ENCODE assay signal across 9 cellular contexts in genomic region chr6:11143394-11144371, GRCh38. TPM values are rescaled to one million over a fixed set of nuclear protein-coding genes. Genes with fewer than 3 reads are reported as not detected.
A peak's percentile ranks its signal among the peaks of the same experiment; 100 is the strongest.
DNase-seq lines count a peak whose midpoint lies in the region; ATAC-seq, FAIRE-seq and TF ChIP-seq lines count a peak whose summit lies in the region.
"Had no signal": no experiment of that assay in that cellular context is flagged by ENCODE, and none has a peak within 500 bp of the region (broad histone marks: within the 10 kb centered on the region; RNA-seq: fewer than 3 reads in every experiment).

No MANE protein-coding gene starts in this region.

- TF ChIP-seq CTCF in RWPE2 (IDR thresholded peaks at IDR 0.05; ENCODE audit: poor library complexity, severe bottlenecking) (no peak), foreskin keratinocyte (conservative IDR thresholded peaks at IDR 0.05) (no peak), smooth muscle cell (IDR thresholded peaks at IDR 0.05; ENCODE audit: borderline replicate concordance, insufficient read depth, poor library complexity, severe bottlenecking) (no peak), coronary artery (IDR thresholded peaks at IDR 0.05) (no peak)

- H3K27ac ChIP-seq in RWPE2 (ENCODE audit: poor library complexity, severe bottlenecking) (peak overlapping the region; percentile 67), foreskin keratinocyte (peak overlapping the region; percentile 82), smooth muscle cell (ENCODE audit: low read depth) (peak overlapping the region; percentile 98), coronary artery (no peak overlapping the region), Karpas-422 (ENCODE audit: low read length) (no peak overlapping the region)

- DNase-seq in H54 (ENCODE audit: insufficient read length, low spot score) (peak; percentile 58), RWPE2 (ENCODE audit: low spot score) (peak; percentile 94), foreskin keratinocyte (peak; percentile 89 to 96), smooth muscle cell (lab: John Stamatoyannopoulos, UW; ENCODE audit: unreplicated experiment) (peak; percentile 12), coronary artery (ENCODE audit: low spot score) (no peak), NCI-H2081 treated with DMSO at 0.1 percent for 48 hours (lab: John Stamatoyannopoulos, UW) (no peak), Karpas-422 (no peak)

- peak; percentile 89 for FAIRE-seq in H54 (lab: Jason Lieb, UNC)

- 24% methylated on average over 10 of the region's 10 CpGs for WGBS in smooth muscle cell (ENCODE audit: low lambda C conversion rate)

- H3K9me3 ChIP-seq in RWPE2 (ENCODE audit: severe bottlenecking), result no peaks in the 10 kb centered on the region
- no peaks in the 10 kb centered on the region for H3K9me3 ChIP-seq in smooth muscle cell (replicated peaks; ENCODE audit: low read depth)
- H3K9me3 ChIP-seq in Karpas-422 (ENCODE audit: low read length), result no peaks in the 10 kb centered on the region

- peaks cover 12% of the 10 kb centered on the region for H3F3A ChIP-seq in smooth muscle cell (ENCODE audit: low read depth)

- H3K4me2 ChIP-seq in smooth muscle cell (peak overlapping the region; percentile 77), Karpas-422 (ENCODE audit: low read depth, low read length, poor library complexity, severe bottlenecking) (no peak overlapping the region)

- no peaks in the 10 kb centered on the region for H3K79me2 ChIP-seq in smooth muscle cell (ENCODE audit: low read depth)
- H3K79me2 ChIP-seq in Karpas-422 (ENCODE audit: low read length), result no peaks in the 10 kb centered on the region

- H3K36me3 ChIP-seq in RWPE2 (ENCODE audit: low read depth), result no peaks in the 10 kb centered on the region
- H3K36me3 ChIP-seq in smooth muscle cell (ENCODE audit: low read depth), result no peaks in the 10 kb centered on the region
- H3K36me3 ChIP-seq in Karpas-422 (ENCODE audit: insufficient read depth, low read length), result no peaks in the 10 kb centered on the region

- H3K4me3 ChIP-seq in RWPE2 (ENCODE audit: severe bottlenecking) (no peak overlapping the region), smooth muscle cell (no peak overlapping the region), coronary artery (no peak overlapping the region), Karpas-422 (ENCODE audit: low read length) (no peak overlapping the region)

- H3K9me2 ChIP-seq in Karpas-422 (replicated peaks; ENCODE audit: insufficient read depth, low read length), result no peaks in the 10 kb centered on the region

- H3K27me3 ChIP-seq in RWPE2 (ENCODE audit: insufficient read depth, poor library complexity, severe bottlenecking), result no peaks in the 10 kb centered on the region
- H3K27me3 ChIP-seq in foreskin keratinocyte, result no peaks in the 10 kb centered on the region
- H3K27me3 ChIP-seq in smooth muscle cell (ENCODE audit: low read depth), result no peaks in the 10 kb centered on the region
- H3K27me3 ChIP-seq in Karpas-422 (ENCODE audit: low read length), result no peaks in the 10 kb centered on the region

- H3K4me1 ChIP-seq in RWPE2 (ENCODE audit: insufficient read depth, poor library complexity, severe bottlenecking) (peaks cover 29% of the 10 kb centered on the region), foreskin keratinocyte (peaks cover 24% of the 10 kb centered on the region), smooth muscle cell (ENCODE audit: low read depth) (peaks cover 4% of the 10 kb centered on the region), Karpas-422 (ENCODE audit: low read length) (peaks cover 23% of the 10 kb centered on the region)

- H3K9ac ChIP-seq in smooth muscle cell (ENCODE audit: low read depth), result peak overlapping the region; percentile 82
- H3K9ac ChIP-seq in Karpas-422 (ENCODE audit: low read length), result no peak overlapping the region

- ATAC-seq in RWPE2 (ENCODE audit: low read depth) (peak; percentile 72), foreskin keratinocyte (peak; percentile 79), GM18873 (IDR thresholded peaks at IDR 0.05; ENCODE audit: low FRiP score, unreplicated experiment) (no peak)

- H2AFZ ChIP-seq in smooth muscle cell (ENCODE audit: low read depth), result peak overlapping the region; percentile 81
- no peak overlapping the region for H2AFZ ChIP-seq in Karpas-422 (ENCODE audit: low read length)

- H4K20me1 ChIP-seq in smooth muscle cell (ENCODE audit: low read depth) (no peaks in the 10 kb centered on the region), Karpas-422 (ENCODE audit: insufficient read depth, low read depth, low read length) (no peaks in the 10 kb centered on the region; the same call in 1 of the 2 replicates)

- TF ChIP-seq POLR2A in H54 (IDR thresholded peaks at IDR 0.05; ENCODE audit: low read depth, low read length), result no peak

RNA-seq across cellular contexts. Expression of gene ERVFRD-1, which starts 32.2 kb away (rescaled TPM):
- total RNA-seq in foreskin keratinocyte, result not detected in 2 replicates
- polyA plus RNA-seq in foreskin keratinocyte, result not detected in 2 replicates
- total RNA-seq in smooth muscle cell, result 0.09 TPM in 1 of 2 replicates, not detected in the other
- 0.38 TPM in 1 of 2 replicates, not detected in the other for polyA plus RNA-seq in smooth muscle cell
- total RNA-seq in Karpas-422 (2014; rRNA removed; shearing (Covaris generic); ENCODE audit: low replicate concordance), result not detected in 2 replicates
- total RNA-seq: urinary bladder had no signal

RNA-seq across cellular contexts. Expression of gene SMIM13, which starts 50.0 kb away (rescaled TPM):
- total RNA-seq in foreskin keratinocyte (9.8 and 12.1 TPM in 2 replicates), smooth muscle cell (17.7 and 23.9 TPM in 2 replicates)
- polyA plus RNA-seq in foreskin keratinocyte (6.6 and 7.0 TPM in 2 replicates), smooth muscle cell (9.8 and 11.6 TPM in 2 replicates)
- total RNA-seq in Karpas-422 (2014; rRNA removed; shearing (Covaris generic); ENCODE audit: low replicate concordance), result 6.9 and 8.9 TPM in 2 replicates

Comparison
In these comparisons a context has a peak if more than half of its experiments do, and no peak if none do; other contexts are left out.
1. DNase-seq: peak in H54 (single experiment), RWPE2 (single experiment), foreskin keratinocyte (2 of 2) and smooth muscle cell (single experiment); none in coronary artery (single experiment), NCI-H2081 treated with DMSO at 0.1 percent for 48 hours (single experiment) and Karpas-422 (single experiment).
2. H3K27ac ChIP-seq: peak in RWPE2 (single experiment), foreskin keratinocyte (single experiment) and smooth muscle cell (single experiment); none in coronary artery (0 of 2) and Karpas-422 (single experiment).